9 cellular contexts compared by ENCODE assay signal in the genomic region with DNA sequence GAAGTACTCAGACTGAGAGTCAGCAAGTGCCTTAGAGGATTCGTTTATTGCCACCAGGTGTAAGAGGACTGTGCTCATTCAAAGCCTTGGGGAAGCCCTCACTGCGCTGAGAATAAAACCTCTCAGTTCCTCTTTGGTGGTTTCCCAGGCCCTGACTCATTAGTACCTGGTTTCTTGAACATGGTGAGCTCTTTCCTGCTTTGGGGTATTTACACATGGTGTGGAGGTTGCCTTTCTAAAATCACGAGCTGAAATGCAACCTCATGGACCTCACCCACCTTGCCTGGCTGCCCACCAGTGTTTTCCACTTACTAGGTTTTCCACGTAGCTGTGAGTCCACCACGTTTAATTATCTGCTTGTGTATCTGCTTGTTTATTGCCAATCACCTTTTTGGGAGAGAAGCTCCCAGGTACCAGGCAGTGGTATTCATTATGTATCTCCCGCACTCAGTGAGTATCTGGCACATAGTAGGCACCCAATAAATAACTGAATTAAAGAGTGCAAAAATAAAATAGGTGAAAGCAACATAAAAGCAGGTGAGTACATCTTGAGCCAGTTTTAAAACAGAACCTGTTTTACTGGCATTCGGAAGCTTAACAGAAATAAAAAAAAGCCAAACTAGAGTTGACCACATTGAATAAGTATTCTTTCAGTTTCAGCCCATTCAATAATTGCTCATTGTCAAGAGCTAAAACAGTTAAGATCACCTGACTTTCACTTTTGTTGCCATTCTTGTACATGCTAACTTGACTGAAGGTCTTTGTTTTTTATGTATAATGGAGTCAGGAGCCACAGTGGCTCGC.
DNase-seq lines count a peak whose midpoint lies in the region; ATAC-seq lines count a peak whose summit lies in the region.
"Had no signal": no experiment of that assay in that cellular context is flagged by ENCODE, and none has a peak within 500 bp of the region (broad histone marks: within the 10 kb centered on the region; RNA-seq: fewer than 3 reads in every experiment).

No MANE protein-coding gene starts in this region.

- ATAC-seq in HG03175 (IDR thresholded peaks at IDR 0.05; ENCODE audit: unreplicated experiment) (peak; percentile 82), left colon (no peak)
- ATAC-seq in stimulated activated memory B cell treated with anti-CD40 and anti-IgM and Interleukin-4, amounts not matched to agents 10 μg/mL and 1 μg/mL and 100 μg/mL, for 72 hours = peak; percentile 99

- peaks cover 45% of the 10 kb centered on the region for H3K4me1 Mint-ChIP-seq in stimulated activated memory B cell treated with anti-CD40 and anti-IgM and Interleukin-4, amounts not matched to agents 10 μg/mL and 1 μg/mL and 100 μg/mL, for 72 hours

- peak overlapping the region; percentile 64 for H3K4me3 Mint-ChIP-seq in stimulated activated memory B cell treated with anti-CD40 and anti-IgM and Interleukin-4, amounts not matched to agents 10 μg/mL and 1 μg/mL and 100 μg/mL, for 72 hours

- H3K27me3 Mint-ChIP-seq in stimulated activated memory B cell treated with anti-CD40 and anti-IgM and Interleukin-4, amounts not matched to agents 10 μg/mL and 1 μg/mL and 100 μg/mL, for 72 hours = peaks cover 20% of the 10 kb centered on the region

- H3K9me3 Mint-ChIP-seq in stimulated activated memory B cell treated with anti-CD40 and anti-IgM and Interleukin-4, amounts not matched to agents 10 μg/mL and 1 μg/mL and 100 μg/mL, for 72 hours = no peaks in the 10 kb centered on the region

- no peaks in the 10 kb centered on the region for H3K36me3 Mint-ChIP-seq in stimulated activated memory B cell treated with anti-CD40 and anti-IgM and Interleukin-4, amounts not matched to agents 10 μg/mL and 1 μg/mL and 100 μg/mL, for 72 hours

- H3K27ac Mint-ChIP-seq in stimulated activated memory B cell treated with anti-CD40 and anti-IgM and Interleukin-4, amounts not matched to agents 10 μg/mL and 1 μg/mL and 100 μg/mL, for 72 hours = peak overlapping the region; percentile 76

- intact Hi-C loops in left colon (cut with DNase I, micrococcal nuclease) = no loop called here

- DNase-seq in CD1c-positive myeloid dendritic cell (ENCODE audit: extremely low spot score) = peak; percentile 90
- DNase-seq in GM19240 (ENCODE audit: insufficient read length, low spot score) = peak; percentile 55
- DNase-seq in SKM-1 treated with dmso at 0.1 percent for 144 hours (lab: John Stamatoyannopoulos, UW; ENCODE audit: unreplicated experiment) = peak; percentile 93
- no peak for DNase-seq in GM03348 (ENCODE audit: low spot score)
- DNase-seq in Ammon's horn (ENCODE audit: low spot score) = no peak
- no peak for DNase-seq in left colon
- DNase-seq: pancreas had no signal

Comparison
In these comparisons a context has a peak if more than half of its experiments do, and no peak if none do; other contexts are left out.
1. DNase-seq: peak in CD1c-positive myeloid dendritic cell (single experiment), GM19240 (single experiment) and SKM-1 treated with dmso at 0.1 percent for 144 hours (single experiment); none in GM03348 (single experiment), Ammon's horn (single experiment) and left colon (0 of 2).